23 cellular contexts compared by ENCODE assay signal in the genomic region with DNA sequence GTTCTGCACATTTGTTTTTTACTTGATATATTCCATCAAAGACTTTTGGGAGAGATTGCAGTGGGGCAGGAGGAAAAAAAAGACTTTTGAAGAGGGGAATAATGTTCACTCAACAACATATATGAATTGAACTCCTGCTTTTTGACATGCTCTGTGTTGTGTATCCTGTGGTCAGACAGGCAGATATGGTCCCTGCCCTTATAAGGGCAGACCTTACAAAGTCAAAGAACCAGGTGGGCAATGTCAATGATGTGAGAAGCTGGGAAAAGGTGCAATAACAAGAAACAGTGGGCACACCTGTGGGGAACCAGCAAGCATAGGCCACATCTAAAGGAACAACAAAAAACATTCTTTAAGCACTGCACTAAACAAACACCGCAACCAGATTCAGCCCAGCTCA. TPM values are rescaled to one million over a fixed set of nuclear protein-coding genes. Genes with fewer than 3 reads are reported as not detected.
A peak's percentile ranks its signal among the peaks of the same experiment; 100 is the strongest.
DNase-seq lines count a peak whose midpoint lies in the region; ATAC-seq, FAIRE-seq and TF ChIP-seq lines count a peak whose summit lies in the region.
"Had no signal": no experiment of that assay in that cellular context is flagged by ENCODE, and none has a peak within 500 bp of the region (broad histone marks: within the 10 kb centered on the region; RNA-seq: fewer than 3 reads in every experiment).

No MANE protein-coding gene starts in this region.

- SMC1A ChIA-PET in GM12878 (lab: Charles Lee; ENCODE audit: uncharacterized antibody, unreplicated experiment): interaction anchor here (1.6 kb wide), 1 partner anchor 22 kb away, joined by 4 read pairs; the partner anchor contains the start of gene TYSND1

- H3K9me3 ChIP-seq in HepG2 (ENCODE audit: low read length): no peaks in the 10 kb centered on the region
- no peaks in the 10 kb centered on the region for H3K9me3 ChIP-seq in right lobe of liver
- H3K9me3 ChIP-seq in OCI-LY1 (ENCODE audit: low read length): no peaks in the 10 kb centered on the region
- H3K9me3 ChIP-seq in GM12878 (replicated peaks; ENCODE audit: control insufficient read depth, insufficient read depth, low read length): no peaks in the 10 kb centered on the region
- H3K9me3 ChIP-seq in subcutaneous abdominal adipose tissue (ENCODE audit: control insufficient read depth in 5 of 5, low read length in 5 of 5): no peaks in the 10 kb centered on the region
- H3K9me3 ChIP-seq in left lung: no peaks in the 10 kb centered on the region
- H3K9me3 ChIP-seq: A549, Caco-2 had no signal

- peaks cover 18 to 54% of the 10 kb centered on the region in 2 experiments for H3K36me3 ChIP-seq in HepG2 (replicated peaks in 1 of 2; ENCODE audit: control insufficient read depth in 1 of 2, insufficient read depth in 2 of 2, low read length in 2 of 2)
- H3K36me3 ChIP-seq in right lobe of liver: peaks cover 0 to 43% (median 8%) of the 10 kb centered on the region in 4 donors
- H3K36me3 ChIP-seq in OCI-LY1 (ENCODE audit: insufficient read depth, low read length): peaks cover 32% of the 10 kb centered on the region; the same call in 1 of the 2 replicates
- peaks cover 6 to 7% of the 10 kb centered on the region in 2 experiments; a peak in 3 of 4 replicates for H3K36me3 ChIP-seq in GM12878 (ENCODE audit: control insufficient read depth in 2 of 2, insufficient read depth in 2 of 2, low read length in 1 of 2)
- H3K36me3 ChIP-seq in subcutaneous abdominal adipose tissue (ENCODE audit: control insufficient read depth in 5 of 5, insufficient read depth in 5 of 5, low read length in 5 of 5): peaks cover 0 to 53% (median 42%) of the 10 kb centered on the region in 5 donors
- peaks cover 0 to 37% of the 10 kb centered on the region in 2 donors for H3K36me3 ChIP-seq in left lung

- H3K4me2 ChIP-seq in HepG2 (ENCODE audit: low read depth, low read length) (no peak overlapping the region), OCI-LY1 (ENCODE audit: low read length) (no peak overlapping the region), GM12878 (ENCODE audit: control insufficient read depth, insufficient read depth) (no peak overlapping the region)
- H3K4me2 ChIP-seq: A549 had no signal

- H3K79me2 ChIP-seq in HepG2 (ENCODE audit: insufficient read depth, low read length) (peaks cover 26% of the 10 kb centered on the region), OCI-LY1 (ENCODE audit: insufficient read depth, low read length) (no peaks in the 10 kb centered on the region), GM12878 (ENCODE audit: control insufficient read depth, insufficient read depth, low read length) (peaks cover 2% of the 10 kb centered on the region; the same call in 1 of the 2 replicates)

- BruUV-seq in HepG2 (replicated peaks; lab: Mats Ljungman, UMichigan) (no TSS peak), GM12878 (replicated peaks; lab: Mats Ljungman, UMichigan) (no TSS peak)

- no peak for TF ChIP-seq RAD21 in HepG2 (CRISPR knock-in tag; IDR thresholded peaks at IDR 0.05)
- TF ChIP-seq RAD21 in GM12878 (IDR thresholded peaks at IDR 0.05; ENCODE audit: insufficient read depth, low read depth, low read length): no peak

- H3F3A ChIP-seq in OCI-LY1 (ENCODE audit: insufficient read depth, low read length): no peaks in the 10 kb centered on the region

- intact Hi-C loops in HepG2 (cut with micrococcal nuclease; ENCODE audit: unreplicated experiment) (no loop called here), right lobe of liver (cut with DNase I) (no loop called here), GM12878 (cut with micrococcal nuclease; ENCODE audit: unreplicated experiment) (no loop called here), left lung (cut with DNase I) (no loop called here)

- 92% methylated on average over 1 of the region's 1 CpG for WGBS in HepG2 (ENCODE audit: low lambda C conversion rate)
- 100% methylated on average over 1 of the region's 1 CpG for WGBS in right lobe of liver (ENCODE audit: insufficient coverage, low coverage, low lambda C conversion rate, missing lambda C conversion rate)
- 100% methylated on average over 1 of the region's 1 CpG for WGBS in GM12878 (ENCODE audit: insufficient coverage, insufficient replicate concordance, low lambda C conversion rate, missing lambda C conversion rate)

- CTCF ChIA-PET in HepG2 (lab: Yijun Ruan, JAX; ENCODE audit: low intra/inter-chr PET ratio, low total read pairs) (no interaction called here), GM12878 (lab: Yijun Ruan, JAX) (interaction anchor here (0.6 to 2.9 kb wide), 2 partner anchors 8 to 32 kb away, joined by 3 to 23 read pairs; no protein-coding TSS in a partner anchor)

- H3K27me3 ChIP-seq in HepG2 (ENCODE audit: control insufficient read depth in 1 of 2, insufficient read depth in 2 of 2, low read length in 2 of 2) (no peaks in the 10 kb centered on the region), right lobe of liver (no peaks in the 10 kb centered on the region), OCI-LY1 (ENCODE audit: insufficient read depth, low read length) (no peaks in the 10 kb centered on the region), GM12878 (replicated peaks in 1 of 2; ENCODE audit: control insufficient read depth in 2 of 2, insufficient read depth in 2 of 2, low read length in 1 of 2) (no peaks in the 10 kb centered on the region), subcutaneous abdominal adipose tissue (ENCODE audit: control insufficient read depth in 5 of 5, insufficient read depth in 4 of 5, low read length in 5 of 5) (no peaks in the 10 kb centered on the region), left lung (no peaks in the 10 kb centered on the region)
- H3K27me3 ChIP-seq: BLaER1 treated with 17β-estradiol and CSF1 and Interleukin-3, amounts not matched to agents 10 nM and 100 nM had no signal

- ATAC-seq in HepG2 (no peak), right lobe of liver (no peak), GM12878 (no peak), GM18511 (IDR thresholded peaks at IDR 0.05; ENCODE audit: unreplicated experiment) (no peak), left lung (no peak)
- ATAC-seq: A549; CD8-positive, alpha-beta T cell had no signal

- TF ChIP-seq POLR2A in HepG2 (IDR thresholded peaks at IDR 0.05; ENCODE audit: insufficient read depth in 1 of 2, low read depth in 2 of 2, low read length in 2 of 2): no peak
- no peak for TF ChIP-seq POLR2A in right lobe of liver (IDR thresholded peaks at IDR 0.05)
- TF ChIP-seq POLR2A in GM12878 (IDR thresholded peaks at IDR 0.05; ENCODE audit: low read depth, low read length): no peak

- in situ Hi-C loops in HepG2 (cut with HindIII; ENCODE audit: extremely low pct_ligation_motif_present, low pct_unique_long_range_greater_than_20kb): no loop called here
- in situ Hi-C loops in GM12878 (cut with MboI): no loop called here

- no peaks in the 10 kb centered on the region for H3K9me2 ChIP-seq in OCI-LY1 (ENCODE audit: low read depth, low read length)

- H3K9ac ChIP-seq in HepG2 (ENCODE audit: insufficient read depth, low read depth, low read length) (no peak overlapping the region), OCI-LY1 (ENCODE audit: low read length) (peak overlapping the region; percentile 3; the same call in 1 of the 2 replicates), GM12878 (ENCODE audit: control insufficient read depth, insufficient read depth, low read length) (no peak overlapping the region), subcutaneous abdominal adipose tissue (ENCODE audit: low read length in 5 of 5) (peak overlapping the region in 1 of 5 donors; percentile 3)
- H3K9ac ChIP-seq: BLaER1 treated with 17β-estradiol and CSF1 and Interleukin-3, amounts not matched to agents 10 nM and 100 nM had no signal

- FAIRE-seq in HepG2 (lab: Jason Lieb, UNC): no peak
- no peak for FAIRE-seq in GM12878 (lab: Jason Lieb, UNC)
- FAIRE-seq: A549, D721Med, G401.6, GM12892, GM18507 had no signal

- H2AFZ ChIP-seq in HepG2 (ENCODE audit: low read length): no peak overlapping the region
- H2AFZ ChIP-seq in OCI-LY1 (ENCODE audit: low read length): no peak overlapping the region
- no peak overlapping the region for H2AFZ ChIP-seq in GM12878 (ENCODE audit: control insufficient read depth, low read depth, low read length)

- H3K4me3 ChIP-seq in HepG2 (replicated peaks in 1 of 3; ENCODE audit: insufficient read depth in 1 of 3, low read depth in 2 of 3, low read length in 3 of 3) (no peak overlapping the region), right lobe of liver (no peak overlapping the region), OCI-LY1 (ENCODE audit: low read depth, low read length, poor library complexity, severe bottlenecking) (no peak overlapping the region), GM12878 (no peak overlapping the region), subcutaneous abdominal adipose tissue (ENCODE audit: low read depth in 1 of 5, low read length in 5 of 5) (no peak overlapping the region), left lung (no peak overlapping the region)
- H3K4me3 ChIP-seq: A549; BLaER1 treated with 17β-estradiol and CSF1 and Interleukin-3, amounts not matched to agents 10 nM and 100 nM had no signal

- no peak overlapping the region for H3K27ac ChIP-seq in HepG2 (ENCODE audit: extremely low read length, insufficient read depth, low read length)
- no peak overlapping the region for H3K27ac ChIP-seq in right lobe of liver
- peak overlapping the region; percentile 36 for H3K27ac ChIP-seq in OCI-LY1 (ENCODE audit: low read depth, low read length, poor library complexity, severe bottlenecking)
- H3K27ac ChIP-seq in GM12878 (ENCODE audit: control insufficient read depth, insufficient read depth): no peak overlapping the region
- H3K27ac ChIP-seq in subcutaneous abdominal adipose tissue (ENCODE audit: low read depth, low read length): peak overlapping the region; percentile 72
- no peak overlapping the region for H3K27ac ChIP-seq in left lung
- H3K27ac ChIP-seq: 22Rv1, C4-2B had no signal

- H4K20me1 ChIP-seq in HepG2 (ENCODE audit: insufficient read depth, low read length) (0 out of 2 replicates have a peak, but pooled peaks cover 2% of the 10 kb centered on the region), OCI-LY1 (ENCODE audit: insufficient read depth, low read length) (no peaks in the 10 kb centered on the region), GM12878 (ENCODE audit: control insufficient read depth, insufficient read depth) (no peaks in the 10 kb centered on the region)

- TF ChIP-seq EP300 in HepG2 (IDR thresholded peaks at IDR 0.05; ENCODE audit: low read depth in 2 of 2, low read length in 2 of 2) (no peak), HepG2 (CRISPR knock-in tag; IDR thresholded peaks at IDR 0.05; ENCODE audit: borderline replicate concordance) (no peak), GM12878 (IDR thresholded peaks at IDR 0.05; ENCODE audit: borderline replicate concordance in 1 of 2, control insufficient read depth in 1 of 2, low read depth in 2 of 2, low read length in 2 of 2) (no peak)

- RAD21 ChIA-PET in GM12878 (lab: Charles Lee; ENCODE audit: unreplicated experiment): interaction anchor here (2.0 kb wide), 1 partner anchor 22 kb away, joined by 4 read pairs; the partner anchor contains the start of gene TYSND1

- H3K4me1 ChIP-seq in HepG2 (ENCODE audit: insufficient read depth, low read length): peaks cover 19% of the 10 kb centered on the region
- no peaks in the 10 kb centered on the region for H3K4me1 ChIP-seq in right lobe of liver
- peaks cover 25% of the 10 kb centered on the region for H3K4me1 ChIP-seq in OCI-LY1 (ENCODE audit: insufficient read depth, low read length, severe bottlenecking)
- H3K4me1 ChIP-seq in GM12878 (ENCODE audit: control insufficient read depth, insufficient read depth, low read length): peaks cover 9% of the 10 kb centered on the region
- peaks cover 5 to 76% (median 57%) of the 10 kb centered on the region in 5 donors for H3K4me1 ChIP-seq in subcutaneous abdominal adipose tissue (ENCODE audit: control insufficient read depth in 5 of 5, insufficient read depth in 5 of 5, low read length in 5 of 5)
- no peaks in the 10 kb centered on the region for H3K4me1 ChIP-seq in left lung
- H3K4me1 ChIP-seq: A549, Caco-2 had no signal

- POLR2A ChIA-PET in HepG2 (lab: Yijun Ruan, JAX): interaction anchor here (1.0 to 3.0 kb wide), 2 partner anchors 8 to 15 kb away, joined by 3 to 10 read pairs; no protein-coding TSS in a partner anchor
- POLR2A ChIA-PET in GM12878 (lab: Charles Lee): no interaction called here

- DNase-seq in HepG2 (ENCODE audit: low spot score) (no peak), right lobe of liver (no peak), GM12878 (ENCODE audit: low read depth, low spot score) (no peak), SIG-M5 treated with dmso at 0.1 percent for 504 hours (lab: John Stamatoyannopoulos, UW; ENCODE audit: unreplicated experiment) (no peak), left lung (no peak)
- DNase-seq: AML-193; Caco-2; Calu3; CD4-positive, alpha-beta T cell; CD8-positive, alpha-beta T cell; DMS79 treated with DMSO at 0.1 percent for 48 hours; GF-D8 had no signal

- no peak for TF ChIP-seq CTCF in HepG2 (CRISPR knock-in tag; IDR thresholded peaks at IDR 0.05)
- no peak for TF ChIP-seq CTCF in right lobe of liver (IDR thresholded peaks at IDR 0.05)
- no peak for TF ChIP-seq CTCF in OCI-LY1 (IDR thresholded peaks at IDR 0.05; ENCODE audit: low read length)
- no peak for TF ChIP-seq CTCF in GM12878 (IDR thresholded peaks at IDR 0.05 in 2 of 3, conservative IDR thresholded peaks at IDR 0.05 in 1 of 3; ENCODE audit: control insufficient read depth in 2 of 3, extremely low read depth in 1 of 3, insufficient read depth in 1 of 3, low read depth in 3 of 3, low read length in 3 of 3)
- TF ChIP-seq CTCF in left lung (IDR thresholded peaks at IDR 0.05): no peak

RNA-seq across cellular contexts. Expression of gene AIFM2, which starts 8.2 kb away (rescaled TPM):
- total RNA-seq in HepG2 (2016; rRNA removed; fragmentation: Illumina TruSeq; extraction: Trizol) (20.3 and 29.6 TPM in 2 replicates), right lobe of liver (10 to 100 TPM; 11.4 to 23.3 (median 18.2) TPM), GM12878 (2014; rRNA removed) (13.7 and 14.6 TPM in 2 replicates), GM12878 (2014; rRNA removed; fragmentation: Illumina TruSeq; extraction: Trizol) (12.1 and 12.6 TPM in 2 replicates), GM12878 (2021) (20.4 and 20.5 TPM in 2 replicates), left lung (10 to 100 TPM; 16.1 to 17.5 TPM)
- total RNA-seq in HepG2 (2016; cell fraction: cytosol; rRNA removed; fragmentation: Illumina TruSeq; extraction: Trizol; ENCODE audit: low read depth): 5.3 and 5.8 TPM in 2 replicates
- 20.5 and 28.1 TPM in 2 replicates for total RNA-seq in HepG2 (2016; cell fraction: insoluble cytoplasmic fraction; rRNA removed; fragmentation: Illumina TruSeq; extraction: Trizol)
- 15.5 and 15.7 TPM in 2 replicates for total RNA-seq in HepG2 (2016; cell fraction: membrane; rRNA removed; fragmentation: Illumina TruSeq; extraction: Trizol)
- total RNA-seq in HepG2 (2016; cell fraction: nucleus; rRNA removed; fragmentation: Illumina TruSeq; extraction: Trizol): 19.1 and 21.7 TPM in 2 replicates
- polyA plus RNA-seq in HepG2 (2011; rRNA removed) (29.5 and 36.9 TPM in 2 replicates), GM12878 (2011; rRNA removed) (11.7 and 17.5 TPM in 2 replicates), GM12878 (2014; fragmentation: Illumina TruSeq; extraction: Trizol) (5.7 and 12.2 TPM in 2 replicates), GM12878 (2014; fragmentation: Nextera tagmentation; extraction: Ambion mirVana) (1 to 10 TPM; 4.5 to 8.0 TPM), GM12878 (2014; rRNA removed) (20.3 and 24.5 TPM in 2 replicates), GM12878 (2016; fragmentation: Nextera tagmentation; extraction: Ambion mirVana) (10 to 100 TPM; 26.8 to 30.8 TPM)
- polyA plus RNA-seq in HepG2 (2011; cell fraction: cytosol; rRNA removed): 33.7 and 37.4 TPM in 2 replicates
- 23.7 and 28.1 TPM in 2 replicates for polyA plus RNA-seq in HepG2 (2011; cell fraction: nucleus; rRNA removed)
- polyA plus RNA-seq in HepG2 (2012): 17.3 and 23.0 TPM in 2 replicates
- polyA plus RNA-seq in HepG2 (2016; cell fraction: cytosol; fragmentation: Illumina TruSeq; extraction: Trizol; ENCODE audit: low read depth): 14.4 and 15.8 TPM in 2 replicates
- polyA plus RNA-seq in HepG2 (2016; cell fraction: insoluble cytoplasmic fraction; fragmentation: Illumina TruSeq; extraction: Trizol; ENCODE audit: low read depth): 62.5 and 67.2 TPM in 2 replicates
- polyA plus RNA-seq in HepG2 (2016; cell fraction: membrane; fragmentation: Illumina TruSeq; extraction: Trizol; ENCODE audit: low read depth): 20.3 and 20.6 TPM in 2 replicates
- polyA plus RNA-seq in HepG2 (2016; cell fraction: nucleus; fragmentation: Illumina TruSeq; extraction: Trizol; ENCODE audit: insufficient read depth, low read depth): 51.6 and 53.4 TPM in 2 replicates
- 21.2 and 33.7 TPM in 2 replicates for polyA minus RNA-seq in HepG2 (2011; rRNA and poly(A)+ RNA removed; ENCODE audit: low replicate concordance)
- 10.0 and 12.4 TPM in 2 replicates for polyA minus RNA-seq in HepG2 (2011; cell fraction: cytosol; rRNA and poly(A)+ RNA removed)
- 15.5 and 16.9 TPM in 2 replicates for polyA minus RNA-seq in HepG2 (2011; cell fraction: nucleus; rRNA and poly(A)+ RNA removed)
- total RNA-seq in GM12878 (2013; cell fraction: nucleolus; rRNA removed): 10.6 and 10.7 TPM in 2 replicates
- polyA plus RNA-seq in GM12878 (2011; ENCODE audit: low read depth): 6.9 TPM
- polyA plus RNA-seq in GM12878 (2011; cell fraction: cytosol; rRNA removed): 22.9 and 28.1 TPM in 2 replicates
- 16.8 and 18.6 TPM in 2 replicates for polyA plus RNA-seq in GM12878 (2011; cell fraction: nucleus; rRNA removed)
- 13.4 and 14.1 TPM in 2 replicates for polyA plus RNA-seq in GM12878 (2012)
- polyA minus RNA-seq in GM12878 (2011; rRNA and poly(A)+ RNA removed): 10.3 and 17.0 TPM in 2 replicates
- 5.7 and 10.8 TPM in 2 replicates for polyA minus RNA-seq in GM12878 (2011; cell fraction: cytosol; rRNA and poly(A)+ RNA removed)
- 4.4 and 7.7 TPM in 2 replicates for polyA minus RNA-seq in GM12878 (2011; cell fraction: nucleus; rRNA and poly(A)+ RNA removed)

RNA-seq across cellular contexts. Expression of gene TYSND1, which starts 22.1 kb away (rescaled TPM):
- total RNA-seq in HepG2 (2016; rRNA removed; fragmentation: Illumina TruSeq; extraction: Trizol): 6.8 and 8.9 TPM in 2 replicates
- 2.8 and 2.9 TPM in 2 replicates for total RNA-seq in HepG2 (2016; cell fraction: cytosol; rRNA removed; fragmentation: Illumina TruSeq; extraction: Trizol; ENCODE audit: low read depth)
- total RNA-seq in HepG2 (2016; cell fraction: insoluble cytoplasmic fraction; rRNA removed; fragmentation: Illumina TruSeq; extraction: Trizol): 6.9 and 8.5 TPM in 2 replicates
- total RNA-seq in HepG2 (2016; cell fraction: membrane; rRNA removed; fragmentation: Illumina TruSeq; extraction: Trizol): 4.6 and 5.0 TPM in 2 replicates
- 8.5 and 8.7 TPM in 2 replicates for total RNA-seq in HepG2 (2016; cell fraction: nucleus; rRNA removed; fragmentation: Illumina TruSeq; extraction: Trizol)
- polyA plus RNA-seq in HepG2 (2011; rRNA removed): 3.3 and 4.6 TPM in 2 replicates
- 2.7 and 3.0 TPM in 2 replicates for polyA plus RNA-seq in HepG2 (2011; cell fraction: cytosol; rRNA removed)
- polyA plus RNA-seq in HepG2 (2011; cell fraction: nucleus; rRNA removed): 9.5 and 11.8 TPM in 2 replicates
- polyA plus RNA-seq in HepG2 (2012): 3.2 and 4.1 TPM in 2 replicates
- 1.8 and 2.0 TPM in 2 replicates for polyA plus RNA-seq in HepG2 (2016; cell fraction: cytosol; fragmentation: Illumina TruSeq; extraction: Trizol; ENCODE audit: low read depth)
- polyA plus RNA-seq in HepG2 (2016; cell fraction: insoluble cytoplasmic fraction; fragmentation: Illumina TruSeq; extraction: Trizol; ENCODE audit: low read depth): 5.6 and 5.9 TPM in 2 replicates
- 2.8 and 3.0 TPM in 2 replicates for polyA plus RNA-seq in HepG2 (2016; cell fraction: membrane; fragmentation: Illumina TruSeq; extraction: Trizol; ENCODE audit: low read depth)
- polyA plus RNA-seq in HepG2 (2016; cell fraction: nucleus; fragmentation: Illumina TruSeq; extraction: Trizol; ENCODE audit: insufficient read depth, low read depth): 13.4 and 14.6 TPM in 2 replicates
- 6.5 and 19.5 TPM in 2 replicates for polyA minus RNA-seq in HepG2 (2011; rRNA and poly(A)+ RNA removed; ENCODE audit: low replicate concordance)
- polyA minus RNA-seq in HepG2 (2011; cell fraction: cytosol; rRNA and poly(A)+ RNA removed): 2.1 and 3.2 TPM in 2 replicates
- polyA minus RNA-seq in HepG2 (2011; cell fraction: nucleus; rRNA and poly(A)+ RNA removed): 4.1 and 4.4 TPM in 2 replicates
- total RNA-seq in right lobe of liver: 10 to 100 TPM in 2 of 6 experiments, 1 to 10 TPM in 4; 5.3 to 11.1 (median 8.2) TPM
- total RNA-seq in GM12878 (2013; cell fraction: nucleolus; rRNA removed): 14.2 and 15.7 TPM in 2 replicates
- 18.9 and 19.4 TPM in 2 replicates for total RNA-seq in GM12878 (2014; rRNA removed)
- 8.1 and 8.7 TPM in 2 replicates for total RNA-seq in GM12878 (2014; rRNA removed; fragmentation: Illumina TruSeq; extraction: Trizol)
- total RNA-seq in GM12878 (2021): 20.0 and 21.4 TPM in 2 replicates
- polyA plus RNA-seq in GM12878 (2011; ENCODE audit: low read depth): 5.0 TPM
- polyA plus RNA-seq in GM12878 (2011; rRNA removed): 3.5 and 5.6 TPM in 2 replicates
- 6.1 and 8.6 TPM in 2 replicates for polyA plus RNA-seq in GM12878 (2011; cell fraction: cytosol; rRNA removed)
- polyA plus RNA-seq in GM12878 (2011; cell fraction: nucleus; rRNA removed): 40.7 and 42.7 TPM in 2 replicates
- polyA plus RNA-seq in GM12878 (2012): 7.3 and 9.9 TPM in 2 replicates
- 4.7 and 8.6 TPM in 2 replicates for polyA plus RNA-seq in GM12878 (2014; fragmentation: Illumina TruSeq; extraction: Trizol)
- polyA plus RNA-seq in GM12878 (2014; fragmentation: Nextera tagmentation; extraction: Ambion mirVana): 1 to 10 TPM; 1.9 to 4.5 TPM
- 16.7 and 17.4 TPM in 2 replicates for polyA plus RNA-seq in GM12878 (2014; rRNA removed)
- polyA plus RNA-seq in GM12878 (2016; fragmentation: Nextera tagmentation; extraction: Ambion mirVana): 10 to 100 TPM; 15.2 to 18.8 TPM
- polyA minus RNA-seq in GM12878 (2011; rRNA and poly(A)+ RNA removed): 4.2 and 6.1 TPM in 2 replicates
- 2.7 and 2.9 TPM in 2 replicates for polyA minus RNA-seq in GM12878 (2011; cell fraction: cytosol; rRNA and poly(A)+ RNA removed)
- polyA minus RNA-seq in GM12878 (2011; cell fraction: nucleus; rRNA and poly(A)+ RNA removed): 8.0 and 12.7 TPM in 2 replicates
- total RNA-seq in left lung: 10 to 100 TPM; 11.3 to 14.5 TPM

RNA-seq across cellular contexts. Expression of gene SAR1A, which starts 45.9 kb away (rescaled TPM):
- total RNA-seq in HepG2 (2016; rRNA removed; fragmentation: Illumina TruSeq; extraction: Trizol): 104 and 117 TPM in 2 replicates
- total RNA-seq in HepG2 (2016; cell fraction: cytosol; rRNA removed; fragmentation: Illumina TruSeq; extraction: Trizol; ENCODE audit: low read depth): 53.7 and 67.8 TPM in 2 replicates
- total RNA-seq in HepG2 (2016; cell fraction: insoluble cytoplasmic fraction; rRNA removed; fragmentation: Illumina TruSeq; extraction: Trizol): 98.6 and 118 TPM in 2 replicates
- 40.3 and 46.7 TPM in 2 replicates for total RNA-seq in HepG2 (2016; cell fraction: membrane; rRNA removed; fragmentation: Illumina TruSeq; extraction: Trizol)
- 88.9 and 106 TPM in 2 replicates for total RNA-seq in HepG2 (2016; cell fraction: nucleus; rRNA removed; fragmentation: Illumina TruSeq; extraction: Trizol)
- 42.7 and 51.4 TPM in 2 replicates for polyA plus RNA-seq in HepG2 (2011; rRNA removed)
- polyA plus RNA-seq in HepG2 (2011; cell fraction: cytosol; rRNA removed): 18.7 and 26.3 TPM in 2 replicates
- 20.6 and 21.6 TPM in 2 replicates for polyA plus RNA-seq in HepG2 (2011; cell fraction: nucleus; rRNA removed)
- polyA plus RNA-seq in HepG2 (2012): 43.4 and 54.2 TPM in 2 replicates
- polyA plus RNA-seq in HepG2 (2016; cell fraction: cytosol; fragmentation: Illumina TruSeq; extraction: Trizol; ENCODE audit: low read depth): 17.3 and 19.4 TPM in 2 replicates
- 65.1 and 69.7 TPM in 2 replicates for polyA plus RNA-seq in HepG2 (2016; cell fraction: insoluble cytoplasmic fraction; fragmentation: Illumina TruSeq; extraction: Trizol; ENCODE audit: low read depth)
- 14.1 and 16.4 TPM in 2 replicates for polyA plus RNA-seq in HepG2 (2016; cell fraction: membrane; fragmentation: Illumina TruSeq; extraction: Trizol; ENCODE audit: low read depth)
- polyA plus RNA-seq in HepG2 (2016; cell fraction: nucleus; fragmentation: Illumina TruSeq; extraction: Trizol; ENCODE audit: insufficient read depth, low read depth): 125 and 135 TPM in 2 replicates
- polyA minus RNA-seq in HepG2 (2011; rRNA and poly(A)+ RNA removed; ENCODE audit: low replicate concordance): 86.9 and 186 TPM in 2 replicates
- 41.2 and 47.2 TPM in 2 replicates for polyA minus RNA-seq in HepG2 (2011; cell fraction: cytosol; rRNA and poly(A)+ RNA removed)
- polyA minus RNA-seq in HepG2 (2011; cell fraction: nucleus; rRNA and poly(A)+ RNA removed): 43.6 and 52.5 TPM in 2 replicates
- total RNA-seq in right lobe of liver: 10 to 100 TPM; 35.3 to 77.5 (median 61.0) TPM
- total RNA-seq in GM12878 (2013; cell fraction: nucleolus; rRNA removed): 36.4 and 40.0 TPM in 2 replicates
- total RNA-seq in GM12878 (2014; rRNA removed): 45.4 and 60.3 TPM in 2 replicates
- total RNA-seq in GM12878 (2014; rRNA removed; fragmentation: Illumina TruSeq; extraction: Trizol): 52.7 and 54.7 TPM in 2 replicates
- total RNA-seq in GM12878 (2021): 77.3 and 81.3 TPM in 2 replicates
- polyA plus RNA-seq in GM12878 (2011; ENCODE audit: low read depth): 31.2 TPM
- 85.0 and 101 TPM in 2 replicates for polyA plus RNA-seq in GM12878 (2011; rRNA removed)
- 21.4 and 21.6 TPM in 2 replicates for polyA plus RNA-seq in GM12878 (2011; cell fraction: cytosol; rRNA removed)
- 17.8 and 20.3 TPM in 2 replicates for polyA plus RNA-seq in GM12878 (2011; cell fraction: nucleus; rRNA removed)
- polyA plus RNA-seq in GM12878 (2012): 32.0 and 39.5 TPM in 2 replicates
- polyA plus RNA-seq in GM12878 (2014; fragmentation: Illumina TruSeq; extraction: Trizol): 54.8 and 55.6 TPM in 2 replicates
- polyA plus RNA-seq in GM12878 (2014; fragmentation: Nextera tagmentation; extraction: Ambion mirVana): 10 to 100 TPM; 69.4 to 81.1 TPM
- polyA plus RNA-seq in GM12878 (2014; rRNA removed): 29.3 and 33.2 TPM in 2 replicates
- 10 to 100 TPM; 58.0 to 62.2 TPM for polyA plus RNA-seq in GM12878 (2016; fragmentation: Nextera tagmentation; extraction: Ambion mirVana)
- 40.6 and 76.1 TPM in 2 replicates for polyA minus RNA-seq in GM12878 (2011; rRNA and poly(A)+ RNA removed)
- 18.6 and 25.1 TPM in 2 replicates for polyA minus RNA-seq in GM12878 (2011; cell fraction: cytosol; rRNA and poly(A)+ RNA removed)
- 10.0 and 14.1 TPM in 2 replicates for polyA minus RNA-seq in GM12878 (2011; cell fraction: nucleus; rRNA and poly(A)+ RNA removed)
- total RNA-seq in left lung: 100 to 1,000 TPM; 165 to 219 TPM

Comparison
In these comparisons a context has a peak if more than half of its experiments do, and no peak if none do; other contexts are left out.
1. H3K27ac ChIP-seq: peak in OCI-LY1 (single experiment) and subcutaneous abdominal adipose tissue (single experiment); none in HepG2 (single experiment), right lobe of liver (0 of 3), GM12878 (single experiment) and left lung (0 of 2).
2. Of the 75 proteins assayed by ChIP-seq in both HepG2 and GM12878: peak only in HepG2: POLR2AphosphoS5; only in GM12878: none; in both: SRF; in neither: 73.